In the genomic region with DNA sequence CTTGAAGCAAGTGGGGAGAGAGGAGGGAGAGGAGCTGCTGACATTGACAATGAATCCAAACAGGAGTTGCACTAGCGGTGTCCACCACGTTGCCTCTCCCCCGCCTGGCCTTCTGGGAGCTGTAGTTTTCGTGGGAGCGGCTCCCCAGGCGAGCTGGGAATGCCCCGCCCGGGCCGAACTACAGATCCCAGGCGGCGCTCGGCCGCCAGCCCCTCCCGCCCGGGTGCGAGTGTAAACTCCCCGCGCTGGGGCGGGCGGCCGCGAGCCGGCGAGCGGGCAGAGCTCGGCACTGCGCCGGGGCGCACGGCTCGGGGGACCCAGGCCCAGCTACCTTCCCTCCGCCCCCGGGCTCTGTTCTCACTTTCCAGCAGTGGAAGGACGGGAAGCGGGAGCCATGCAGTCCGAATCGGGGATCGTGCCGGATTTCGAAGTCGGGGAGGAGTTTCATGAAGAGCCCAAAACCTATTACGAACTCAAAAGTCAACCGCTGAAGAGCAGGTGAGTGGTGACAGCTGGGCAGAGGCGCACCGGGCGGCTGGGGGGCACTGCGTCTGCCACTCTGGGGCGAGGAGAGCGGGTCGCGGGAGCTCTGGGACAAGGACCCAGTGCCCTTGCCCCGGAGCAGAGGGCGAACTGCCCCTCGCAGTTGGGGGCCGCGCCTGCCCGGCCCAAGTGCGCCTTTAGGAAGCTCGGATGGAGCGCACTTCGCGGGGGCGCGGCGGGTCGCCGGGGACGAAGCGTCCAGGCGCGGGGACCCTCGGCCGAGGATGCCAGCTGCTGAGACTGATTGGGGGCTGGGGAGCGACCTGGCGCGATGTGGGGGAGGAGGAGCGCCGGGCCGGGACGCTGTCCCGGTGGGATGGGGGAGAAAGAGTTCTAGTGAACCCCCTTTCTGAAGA, we compare ENCODE assay signal across 8 cellular contexts. TPM values are rescaled to one million over a fixed set of nuclear protein-coding genes. Genes with fewer than 3 reads are reported as not detected.
DNase-seq lines count a peak whose midpoint lies in the region; ATAC-seq and TF ChIP-seq lines count a peak whose summit lies in the region.

A gene with protein sequence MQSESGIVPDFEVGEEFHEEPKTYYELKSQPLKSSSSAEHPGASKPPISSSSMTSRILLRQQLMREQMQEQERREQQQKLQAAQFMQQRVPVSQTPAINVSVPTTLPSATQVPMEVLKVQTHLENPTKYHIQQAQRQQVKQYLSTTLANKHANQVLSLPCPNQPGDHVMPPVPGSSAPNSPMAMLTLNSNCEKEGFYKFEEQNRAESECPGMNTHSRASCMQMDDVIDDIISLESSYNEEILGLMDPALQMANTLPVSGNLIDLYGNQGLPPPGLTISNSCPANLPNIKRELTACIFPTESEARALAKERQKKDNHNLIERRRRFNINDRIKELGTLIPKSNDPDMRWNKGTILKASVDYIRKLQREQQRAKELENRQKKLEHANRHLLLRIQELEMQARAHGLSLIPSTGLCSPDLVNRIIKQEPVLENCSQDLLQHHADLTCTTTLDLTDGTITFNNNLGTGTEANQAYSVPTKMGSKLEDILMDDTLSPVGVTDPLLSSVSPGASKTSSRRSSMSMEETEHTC (plus strand): TSS at position 261 of the 899 bp plus-strand sequence. CDS start 134 bp downstream, at position 395.

- ATAC-seq in GM18499 (IDR thresholded peaks at IDR 0.05; ENCODE audit: insufficient read depth, unreplicated experiment) (peak; percentile 86), HG02840 (IDR thresholded peaks at IDR 0.05; ENCODE audit: low FRiP score, unreplicated experiment) (peak; percentile 87), lower lobe of right lung (peak; percentile 98)

- H3K27ac Mint-ChIP-seq in T-helper 1 cell treated with Interleukin-12 subunit alpha and Interleukin-12 subunit beta and Interleukin-4 antibody, amounts not matched to agents 30 μg/mL and 1 μg/mL, for 36 hours, result no peak within 1 kb of the TSS

- peaks cover under 1% of the 10 kb centered on the region for H3K27me3 ChIP-seq in endocrine pancreas (ENCODE audit: control insufficient read depth, insufficient read depth, low read length)
- no peaks in the 10 kb centered on the region for H3K27me3 ChIP-seq in lower lobe of right lung (ENCODE audit: low read depth)

- peaks cover 66% of the 10 kb centered on the region for H3K27me3 Mint-ChIP-seq in T-helper 1 cell treated with Interleukin-12 subunit alpha and Interleukin-12 subunit beta and Interleukin-4 antibody, amounts not matched to agents 30 μg/mL and 1 μg/mL, for 36 hours (ENCODE audit: low read depth)

- peak within 1 kb of the TSS; percentile 65 for H3K9ac ChIP-seq in endocrine pancreas (ENCODE audit: control insufficient read depth, insufficient read depth, low read length)

- H3K4me1 Mint-ChIP-seq in T-helper 1 cell treated with Interleukin-12 subunit alpha and Interleukin-12 subunit beta and Interleukin-4 antibody, amounts not matched to agents 30 μg/mL and 1 μg/mL, for 36 hours (ENCODE audit: low read depth), result peaks cover 5% of the 10 kb centered on the region

- no peaks in the 10 kb centered on the region for H3K9me3 Mint-ChIP-seq in T-helper 1 cell treated with Interleukin-12 subunit alpha and Interleukin-12 subunit beta and Interleukin-4 antibody, amounts not matched to agents 30 μg/mL and 1 μg/mL, for 36 hours

- H3K4me3 Mint-ChIP-seq in T-helper 1 cell treated with Interleukin-12 subunit alpha and Interleukin-12 subunit beta and Interleukin-4 antibody, amounts not matched to agents 30 μg/mL and 1 μg/mL, for 36 hours, result peak within 1 kb of the TSS; percentile 71

- intact Hi-C loops in lower lobe of right lung (cut with DNase I), result no loop called here

- no peak for TF ChIP-seq CTCF in lower lobe of right lung (IDR thresholded peaks at IDR 0.05)

- H3K36me3 Mint-ChIP-seq in T-helper 1 cell treated with Interleukin-12 subunit alpha and Interleukin-12 subunit beta and Interleukin-4 antibody, amounts not matched to agents 30 μg/mL and 1 μg/mL, for 36 hours (ENCODE audit: low read depth), result no peaks in the 10 kb centered on the region

- H3K27ac ChIP-seq in lower lobe of right lung, result peak within 1 kb of the TSS; percentile 85

- DNase-seq in 8988T, result peak; percentile 74
- peak; percentile 5 for DNase-seq in NCI-H1417 treated with DMSO at 0.1 percent for 48 hours (lab: John Stamatoyannopoulos, UW)
- peak; percentile 94 for DNase-seq in lower lobe of right lung
- DNase-seq in stimulated activated CD8-positive, alpha-beta memory T cell treated with anti-CD3 and anti-CD28 coated beads, Interleukin-2, amount 100 ng/mL, for 48 hours (ENCODE audit: low read depth in 2 of 2), result peak; percentile 28 to 36

- H3K9me3 ChIP-seq in endocrine pancreas (ENCODE audit: control insufficient read depth, low read length), result no peaks in the 10 kb centered on the region
- no peaks in the 10 kb centered on the region for H3K9me3 ChIP-seq in lower lobe of right lung

- H3K4me3 ChIP-seq in endocrine pancreas (ENCODE audit: control insufficient read depth, insufficient read depth, low read length) (peak within 1 kb of the TSS; percentile 85), lower lobe of right lung (peak within 1 kb of the TSS; percentile 89)

- no peaks in the 10 kb centered on the region for H3K36me3 ChIP-seq in endocrine pancreas (ENCODE audit: control insufficient read depth, insufficient read depth, low read length)
- H3K36me3 ChIP-seq in lower lobe of right lung, result no peaks in the 10 kb centered on the region

- H3K4me1 ChIP-seq in endocrine pancreas (ENCODE audit: control insufficient read depth, insufficient read depth, low read length), result no peaks in the 10 kb centered on the region
- H3K4me1 ChIP-seq in lower lobe of right lung, result peaks cover 31% of the 10 kb centered on the region

RNA-seq across cellular contexts. Expression of the gene that starts here (rescaled TPM):
- total RNA-seq in lower lobe of right lung, result 45.1 TPM

Comparison
In these comparisons a context has a peak if more than half of its experiments do, and no peak if none do; other contexts are left out.
1. Peak in every context shown above with its lines: DNase-seq, ATAC-seq, H3K4me3 ChIP-seq and H3K27ac ChIP-seq.
2. DNase-seq: peak in every context shown above with its lines; median percentile 94 in lower lobe of right lung; 74 in 8988T; 32 in stimulated activated CD8-positive, alpha-beta memory T cell treated with anti-CD3 and anti-CD28 coated beads, Interleukin-2, amount 100 ng/mL, for 48 hours; 5 in NCI-H1417 treated with DMSO at 0.1 percent for 48 hours.